In genomic region chr16:24978370-24978914, GRCh38 we compare ENCODE assay signal across 11 cellular contexts. TPM values are rescaled to one million over a fixed set of nuclear protein-coding genes. Genes with fewer than 3 reads are reported as not detected.
DNase-seq lines count a peak whose midpoint lies in the region; ATAC-seq and TF ChIP-seq lines count a peak whose summit lies in the region.
"Had no signal": no experiment of that assay in that cellular context is flagged by ENCODE, and none has a peak within 500 bp of the region (broad histone marks: within the 10 kb centered on the region; RNA-seq: fewer than 3 reads in every experiment).

No MANE protein-coding gene starts in this region.

- H3K4me1 ChIP-seq in mammary epithelial cell (ENCODE audit: insufficient read depth, low read length) (peaks cover 27% of the 10 kb centered on the region), RWPE2 (ENCODE audit: insufficient read depth, poor library complexity, severe bottlenecking) (peaks cover 23% of the 10 kb centered on the region)

- H3K4me3 Mint-ChIP-seq in MCF 10A (ENCODE audit: unreplicated experiment) (no peak overlapping the region), type B pancreatic cell (no peak overlapping the region)
- H3K4me3 Mint-ChIP-seq in activated CD4-positive, alpha-beta memory T cell treated with anti-CD3 and anti-CD28 coated beads for 36 hours, result no peak overlapping the region

- dilution Hi-C loops in mammary epithelial cell (cut with HindIII; ENCODE audit: low sequenced_read_pairs), result no loop called here

- in situ Hi-C loops in mammary epithelial cell (cut with MboI; ENCODE audit: low sequenced_read_pairs in 2 of 2), result no loop called here

- no peak for DNase-seq in MCF 10A (ENCODE audit: unreplicated experiment)
- DNase-seq in mammary epithelial cell, result no peak
- no peak for DNase-seq in RWPE2 (ENCODE audit: low spot score)
- DNase-seq in islet precursor cell, result peak; percentile 49
- no peak for DNase-seq in type B pancreatic cell (ENCODE audit: extremely low spot score, unreplicated experiment)
- no peak for DNase-seq in activated CD4-positive, alpha-beta memory T cell treated with anti-CD3 and anti-CD28 coated beads for 36 hours
- DNase-seq in effector CD4-positive, alpha-beta T cell, result no peak
- DNase-seq: GDM1; left colon; stimulated activated CD4-positive, alpha-beta T cell treated with anti-CD3 and anti-CD28 coated beads, Interleukin-15, amount 100 ng/mL, for 24 hours had no signal

- H3K9me3 Mint-ChIP-seq in MCF 10A (ENCODE audit: unreplicated experiment), result no peaks in the 10 kb centered on the region
- H3K9me3 Mint-ChIP-seq in type B pancreatic cell, result no peaks in the 10 kb centered on the region
- peaks cover 2% of the 10 kb centered on the region for H3K9me3 Mint-ChIP-seq in activated CD4-positive, alpha-beta memory T cell treated with anti-CD3 and anti-CD28 coated beads for 36 hours

- POLR2A ChIA-PET in MCF 10A (lab: Yijun Ruan, JAX), result no interaction called here
- POLR2A ChIA-PET in activated CD4-positive, alpha-beta memory T cell treated with anti-CD3 and anti-CD28 coated beads for 36 hours (lab: Charles Lee), result no interaction called here

- peak overlapping the region; percentile 74 for H3K27ac Mint-ChIP-seq in MCF 10A (ENCODE audit: low read depth, unreplicated experiment)
- H3K27ac Mint-ChIP-seq in type B pancreatic cell, result peak overlapping the region; percentile 77
- no peak overlapping the region for H3K27ac Mint-ChIP-seq in activated CD4-positive, alpha-beta memory T cell treated with anti-CD3 and anti-CD28 coated beads for 36 hours

- H3K36me3 Mint-ChIP-seq in MCF 10A (ENCODE audit: insufficient read depth, unreplicated experiment), result peaks cover 20% of the 10 kb centered on the region
- H3K36me3 Mint-ChIP-seq in type B pancreatic cell, result peaks cover 18% of the 10 kb centered on the region
- H3K36me3 Mint-ChIP-seq in activated CD4-positive, alpha-beta memory T cell treated with anti-CD3 and anti-CD28 coated beads for 36 hours, result peaks cover 32% of the 10 kb centered on the region

- H3K9ac ChIP-seq in mammary epithelial cell (ENCODE audit: insufficient read depth, low read length), result no peak overlapping the region

- no peak overlapping the region for H3K4me2 ChIP-seq in mammary epithelial cell (ENCODE audit: insufficient read depth, low read depth, low read length)

- H2AFZ ChIP-seq in mammary epithelial cell (ENCODE audit: low read depth, low read length), result no peak overlapping the region

- H3K4me3 ChIP-seq in mammary epithelial cell (replicated peaks in 1 of 3; ENCODE audit: insufficient read depth in 1 of 3, low read depth in 2 of 3, low read length in 3 of 3) (no peak overlapping the region), RWPE2 (ENCODE audit: severe bottlenecking) (no peak overlapping the region)

- H3K79me2 ChIP-seq in mammary epithelial cell (ENCODE audit: insufficient read depth, low read length), result peaks cover 52% of the 10 kb centered on the region

- H3K9me3 ChIP-seq in mammary epithelial cell (replicated peaks; ENCODE audit: insufficient read depth, low read length), result no peaks in the 10 kb centered on the region
- H3K9me3 ChIP-seq in RWPE2 (ENCODE audit: severe bottlenecking), result no peaks in the 10 kb centered on the region

- 90% methylated on average over 8 of the region's 8 CpGs for WGBS in mammary epithelial cell (ENCODE audit: low coverage, missing lambda C conversion rate)

- intact Hi-C loops in MCF 10A (cut with micrococcal nuclease), result no loop called here
- intact Hi-C loops in mammary epithelial cell (cut with micrococcal nuclease), result loop anchor here (5.0 kb wide), 1 partner anchor 39 kb away; the partner anchor contains the start of gene ARHGAP17
- intact Hi-C loops in activated CD4-positive, alpha-beta memory T cell treated with anti-CD3 and anti-CD28 coated beads for 36 hours (cut with micrococcal nuclease), result no loop called here

- H3K27me3 Mint-ChIP-seq in MCF 10A (ENCODE audit: insufficient read depth, unreplicated experiment) (no peaks in the 10 kb centered on the region), type B pancreatic cell (no peaks in the 10 kb centered on the region)
- H3K27me3 Mint-ChIP-seq in activated CD4-positive, alpha-beta memory T cell treated with anti-CD3 and anti-CD28 coated beads for 36 hours, result no peaks in the 10 kb centered on the region

- CTCF ChIA-PET in MCF 10A (lab: Yijun Ruan, JAX) (no interaction called here), mammary epithelial cell (lab: Charles Lee; ENCODE audit: low non-redundant PET) (no interaction called here)
- CTCF ChIA-PET in activated CD4-positive, alpha-beta memory T cell treated with anti-CD3 and anti-CD28 coated beads for 36 hours (lab: Charles Lee), result no interaction called here

- peaks cover 3% of the 10 kb centered on the region for H3K36me3 ChIP-seq in mammary epithelial cell (ENCODE audit: insufficient read depth, low read length)
- peaks cover 36% of the 10 kb centered on the region for H3K36me3 ChIP-seq in RWPE2 (ENCODE audit: low read depth)

- H3K27me3 ChIP-seq in mammary epithelial cell (ENCODE audit: insufficient read depth, low read length) (no peaks in the 10 kb centered on the region), RWPE2 (ENCODE audit: insufficient read depth, poor library complexity, severe bottlenecking) (no peaks in the 10 kb centered on the region)

- H4K20me1 ChIP-seq in mammary epithelial cell (ENCODE audit: insufficient read depth, low read length), result no peaks in the 10 kb centered on the region

- H3K27ac ChIP-seq in mammary epithelial cell (ENCODE audit: insufficient read depth, low read depth, low read length) (no peak overlapping the region), RWPE2 (ENCODE audit: poor library complexity, severe bottlenecking) (peak overlapping the region; percentile 55)

- H3K4me1 Mint-ChIP-seq in MCF 10A (ENCODE audit: insufficient read depth, unreplicated experiment), result peaks cover 29% of the 10 kb centered on the region
- H3K4me1 Mint-ChIP-seq in type B pancreatic cell (ENCODE audit: unreplicated experiment), result peaks cover 21% of the 10 kb centered on the region
- peaks cover 49% of the 10 kb centered on the region for H3K4me1 Mint-ChIP-seq in activated CD4-positive, alpha-beta memory T cell treated with anti-CD3 and anti-CD28 coated beads for 36 hours (ENCODE audit: low read depth)

- TF ChIP-seq CTCF in MCF 10A (IDR thresholded peaks at IDR 0.05; ENCODE audit: unreplicated experiment) (no peak), mammary epithelial cell (conservative IDR thresholded peaks at IDR 0.05 in 1 of 2, IDR thresholded peaks at IDR 0.05 in 1 of 2; ENCODE audit: extremely low read depth in 1 of 2, insufficient read depth in 1 of 2, low read depth in 1 of 2, low read length in 2 of 2) (no peak), RWPE2 (IDR thresholded peaks at IDR 0.05; ENCODE audit: poor library complexity, severe bottlenecking) (no peak), type B pancreatic cell (conservative IDR thresholded peaks at IDR 0.05) (no peak)

- ATAC-seq in RWPE2 (ENCODE audit: low read depth) (no peak), HG02610 (IDR thresholded peaks at IDR 0.05; ENCODE audit: unreplicated experiment) (no peak)
- ATAC-seq: left colon had no signal

- BruUV-seq in MCF 10A (replicated peaks; lab: Mats Ljungman, UMichigan) (no TSS peak), mammary epithelial cell (replicated peaks; lab: Mats Ljungman, UMichigan) (no TSS peak)

RNA-seq across cellular contexts. Expression of gene ARHGAP17, which starts 36.7 kb away (rescaled TPM):
- 50.0 and 52.2 TPM in 2 replicates for total RNA-seq in MCF 10A (2022)
- 10 to 100 TPM; 11.2 to 45.5 TPM for total RNA-seq in mammary epithelial cell
- polyA plus RNA-seq in mammary epithelial cell, result 10.4 TPM
- polyA minus RNA-seq in mammary epithelial cell, result 93.1 TPM
- total RNA-seq in type B pancreatic cell (ENCODE audit: low replicate concordance), result 72.6 and 88.0 TPM in 2 replicates
- 10 to 100 TPM; 50.8 to 57.4 TPM for total RNA-seq in activated CD4-positive, alpha-beta memory T cell treated with anti-CD3 and anti-CD28 coated beads for 36 hours
